10 cellular contexts compared by ENCODE assay signal in the genomic region with DNA sequence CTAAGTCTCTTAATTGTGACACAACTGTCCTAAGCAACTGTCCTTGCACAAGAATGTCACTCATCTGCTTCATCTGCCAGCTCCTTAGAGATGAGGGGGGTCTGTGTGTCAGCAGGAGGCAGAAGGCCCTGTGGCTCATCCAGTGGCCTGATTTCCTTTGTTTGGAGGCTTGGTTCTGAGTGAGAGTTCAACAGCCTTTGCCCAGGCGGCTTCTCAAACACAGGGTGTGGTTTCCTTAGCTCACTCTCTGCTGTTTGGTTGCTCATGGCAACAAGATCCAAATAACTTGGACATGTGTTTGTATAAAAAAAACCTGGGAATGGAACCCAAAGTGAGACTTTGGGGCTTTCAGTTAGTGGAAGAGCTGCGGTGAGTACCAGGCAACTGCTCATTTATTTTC. TPM values are rescaled to one million over a fixed set of nuclear protein-coding genes. Genes with fewer than 3 reads are reported as not detected.
DNase-seq lines count a peak whose midpoint lies in the region; ATAC-seq and TF ChIP-seq lines count a peak whose summit lies in the region.
"Had no signal": no experiment of that assay in that cellular context is flagged by ENCODE, and none has a peak within 500 bp of the region (broad histone marks: within the 10 kb centered on the region; RNA-seq: fewer than 3 reads in every experiment).

No MANE protein-coding gene starts in this region.

- no peak overlapping the region for H3K9ac ChIP-seq in fibroblast of lung (ENCODE audit: insufficient read depth, low read length)
- H3K9ac ChIP-seq in neural progenitor cell: no peak overlapping the region

- H3K79me2 ChIP-seq in fibroblast of lung (ENCODE audit: control insufficient read depth, insufficient read depth, low read length) (no peaks in the 10 kb centered on the region), neural progenitor cell (ENCODE audit: low read depth) (no peaks in the 10 kb centered on the region)

- peaks cover 6% of the 10 kb centered on the region for H3K9me3 Mint-ChIP-seq in neural progenitor cell
- H3K9me3 Mint-ChIP-seq: stimulated activated memory B cell treated with anti-CD40 and anti-IgM and Interleukin-4, amounts not matched to agents 10 μg/mL and 1 μg/mL and 100 μg/mL, for 72 hours had no signal

- H3K9me3 ChIP-seq in SJSA1 (replicated peaks): no peaks in the 10 kb centered on the region
- H3K9me3 ChIP-seq in fibroblast of lung (ENCODE audit: control insufficient read depth, insufficient read depth, low read depth, low read length): no peaks in the 10 kb centered on the region
- H3K9me3 ChIP-seq in neural progenitor cell (ENCODE audit: low read depth): no peaks in the 10 kb centered on the region

- peaks cover 6% of the 10 kb centered on the region for H3K27me3 Mint-ChIP-seq in neural progenitor cell (ENCODE audit: insufficient read depth, low read depth)
- H3K27me3 Mint-ChIP-seq: activated naive CD8-positive, alpha-beta T cell; stimulated activated memory B cell treated with anti-CD40 and anti-IgM and Interleukin-4, amounts not matched to agents 10 μg/mL and 1 μg/mL and 100 μg/mL, for 72 hours had no signal

- no peak overlapping the region for H2AFZ ChIP-seq in fibroblast of lung (ENCODE audit: low read length)
- H2AFZ ChIP-seq in neural progenitor cell (replicated peaks): no peak overlapping the region

- DNase-seq in EH (ENCODE audit: low read depth): peak; percentile 78
- peak; percentile 55 to 60 for DNase-seq in SJSA1 (ENCODE audit: low read depth in 1 of 2, low spot score in 2 of 2)
- peak; percentile 66 to 88 for DNase-seq in fibroblast of lung (ENCODE audit: low read depth in 2 of 2)
- peak; percentile 3 for DNase-seq in neural progenitor cell (ENCODE audit: low spot score)
- DNase-seq in foreskin melanocyte: no peak
- DNase-seq in islet precursor cell: no peak

- no peaks in the 10 kb centered on the region for H3K27me3 ChIP-seq in SJSA1 (replicated peaks)
- no peaks in the 10 kb centered on the region for H3K27me3 ChIP-seq in fibroblast of lung (ENCODE audit: control insufficient read depth, insufficient read depth, low read length)
- H3K27me3 ChIP-seq in neural progenitor cell: no peaks in the 10 kb centered on the region

- H3K27ac ChIP-seq in SJSA1 (peak overlapping the region; percentile 64), fibroblast of lung (ENCODE audit: insufficient read depth, low read length) (peak overlapping the region; percentile 72), neural progenitor cell (no peak overlapping the region)

- H3K36me3 Mint-ChIP-seq in neural progenitor cell: peaks cover 4% of the 10 kb centered on the region
- H3K36me3 Mint-ChIP-seq: activated naive CD8-positive, alpha-beta T cell; stimulated activated memory B cell treated with anti-CD40 and anti-IgM and Interleukin-4, amounts not matched to agents 10 μg/mL and 1 μg/mL and 100 μg/mL, for 72 hours had no signal

- H3K4me3 Mint-ChIP-seq in neural progenitor cell: no peak overlapping the region
- H3K4me3 Mint-ChIP-seq: activated naive CD8-positive, alpha-beta T cell; stimulated activated memory B cell treated with anti-CD40 and anti-IgM and Interleukin-4, amounts not matched to agents 10 μg/mL and 1 μg/mL and 100 μg/mL, for 72 hours had no signal

- H4K20me1 ChIP-seq in fibroblast of lung (ENCODE audit: control insufficient read depth, extremely low read depth, insufficient read depth, low read length): no peaks in the 10 kb centered on the region
- no peaks in the 10 kb centered on the region for H4K20me1 ChIP-seq in neural progenitor cell (ENCODE audit: low read depth)

- no peaks in the 10 kb centered on the region for H3F3A ChIP-seq in neural progenitor cell (ENCODE audit: low read depth)

- H3K4me2 ChIP-seq in fibroblast of lung (ENCODE audit: extremely low read depth, insufficient read depth, low read length) (peak overlapping the region; percentile 20), neural progenitor cell (no peak overlapping the region)

- peaks cover 10% of the 10 kb centered on the region; the same call in 1 of the 2 replicates for H3K36me3 ChIP-seq in SJSA1
- peaks cover 10% of the 10 kb centered on the region for H3K36me3 ChIP-seq in fibroblast of lung (ENCODE audit: control insufficient read depth, insufficient read depth, low read length)
- no peaks in the 10 kb centered on the region for H3K36me3 ChIP-seq in neural progenitor cell

- peaks cover 45% of the 10 kb centered on the region for H3K4me1 ChIP-seq in SJSA1 (replicated peaks)
- peaks cover 10% of the 10 kb centered on the region for H3K4me1 ChIP-seq in fibroblast of lung (ENCODE audit: control insufficient read depth, extremely low read depth, insufficient read depth, low read length)
- H3K4me1 ChIP-seq in neural progenitor cell: no peaks in the 10 kb centered on the region

- H3K4me3 ChIP-seq in SJSA1 (no peak overlapping the region), fibroblast of lung (replicated peaks in 1 of 4; ENCODE audit: control extremely low read depth in 1 of 4, insufficient read depth in 1 of 4, low read depth in 3 of 4, low read length in 4 of 4) (peak overlapping the region in 1 of 4 experiments; percentile 40), neural progenitor cell (no peak overlapping the region)

- peaks cover 11% of the 10 kb centered on the region for H3K4me1 Mint-ChIP-seq in neural progenitor cell

- ATAC-seq in HG02623 (IDR thresholded peaks at IDR 0.05; ENCODE audit: unreplicated experiment): no peak
- no peak for ATAC-seq in HG02852 (IDR thresholded peaks at IDR 0.05; ENCODE audit: unreplicated experiment)
- ATAC-seq: stimulated activated memory B cell treated with anti-CD40 and anti-IgM and Interleukin-4, amounts not matched to agents 10 μg/mL and 1 μg/mL and 100 μg/mL, for 72 hours had no signal

- TF ChIP-seq CTCF in fibroblast of lung (conservative IDR thresholded peaks at IDR 0.05 in 1 of 2, IDR thresholded peaks at IDR 0.05 in 1 of 2; ENCODE audit: low read depth in 1 of 2, low read length in 2 of 2) (no peak), neural progenitor cell (IDR thresholded peaks at IDR 0.05) (no peak)

- H3K27ac Mint-ChIP-seq in neural progenitor cell: no peak overlapping the region
- H3K27ac Mint-ChIP-seq: activated naive CD8-positive, alpha-beta T cell; stimulated activated memory B cell treated with anti-CD40 and anti-IgM and Interleukin-4, amounts not matched to agents 10 μg/mL and 1 μg/mL and 100 μg/mL, for 72 hours had no signal

RNA-seq across cellular contexts. Expression of a gene that starts 46.6 kb away (rescaled TPM):
- total RNA-seq in SJSA1 (2014; rRNA removed; shearing (Covaris generic)): 22.1 and 27.5 TPM in 2 replicates
- total RNA-seq in fibroblast of lung (19.0 and 20.5 TPM in 2 replicates), neural progenitor cell (ENCODE audit: low replicate concordance) (17.0 and 27.1 TPM in 2 replicates)
- 18.4 and 30.7 TPM in 2 replicates for polyA plus RNA-seq in fibroblast of lung
- 23.0 and 40.2 TPM in 2 replicates for polyA plus RNA-seq in fibroblast of lung (2012)
- polyA minus RNA-seq in fibroblast of lung (ENCODE audit: low replicate concordance): 22.0 and 25.2 TPM in 2 replicates

RNA-seq across cellular contexts. Expression of a gene that starts 57.2 kb away (rescaled TPM):
- 104 and 117 TPM in 2 replicates for total RNA-seq in SJSA1 (2014; rRNA removed; shearing (Covaris generic))
- total RNA-seq in fibroblast of lung (127 and 180 TPM in 2 replicates), neural progenitor cell (ENCODE audit: low replicate concordance) (62.1 and 67.6 TPM in 2 replicates)
- polyA plus RNA-seq in fibroblast of lung: 311 and 627 TPM in 2 replicates
- polyA plus RNA-seq in fibroblast of lung (2012): 171 and 314 TPM in 2 replicates
- polyA minus RNA-seq in fibroblast of lung (ENCODE audit: low replicate concordance): 227 and 451 TPM in 2 replicates

Comparison
In these comparisons a context has a peak if more than half of its experiments do, and no peak if none do; other contexts are left out.
1. DNase-seq: peak in EH (single experiment), SJSA1 (2 of 2), fibroblast of lung (2 of 2) and neural progenitor cell (single experiment); none in foreskin melanocyte (single experiment) and islet precursor cell (single experiment).